Comparison of ENCODE assay signal across 9 cellular contexts in genomic region chr19:54209058-54209747, GRCh38. TPM values are rescaled to one million over a fixed set of nuclear protein-coding genes. Genes with fewer than 3 reads are reported as not detected.
A peak's percentile ranks its signal among the peaks of the same experiment; 100 is the strongest.
DNase-seq lines count a peak whose midpoint lies in the region; ATAC-seq and TF ChIP-seq lines count a peak whose summit lies in the region.
"Had no signal": no experiment of that assay in that cellular context is flagged by ENCODE, and none has a peak within 500 bp of the region (broad histone marks: within the 10 kb centered on the region; RNA-seq: fewer than 3 reads in every experiment).

No MANE protein-coding gene starts in this region.

- TF ChIP-seq CTCF in HFFc6 (IDR thresholded peaks at IDR 0.05) = 0 out of 2 replicates have a peak, but pooled peaks have one; percentile 8

- H3K27me3 ChIP-seq in ACC112 (ENCODE audit: insufficient read depth, low read length) = no peaks in the 10 kb centered on the region
- no peaks in the 10 kb centered on the region for H3K27me3 ChIP-seq in muscle layer of colon (ENCODE audit: control insufficient read depth in 1 of 2, insufficient read depth in 2 of 2, low read length in 2 of 2)

- H3K4me3 ChIP-seq in ACC112 (ENCODE audit: low read depth, low read length) (no peak overlapping the region), muscle layer of colon (ENCODE audit: low read depth in 1 of 2, low read length in 2 of 2) (no peak overlapping the region)

- peaks cover 15% of the 10 kb centered on the region for H3K36me3 Mint-ChIP-seq in HFFc6 (ENCODE audit: low read depth)
- peaks cover 47% of the 10 kb centered on the region for H3K36me3 Mint-ChIP-seq in central memory CD8-positive, alpha-beta T cell (ENCODE audit: insufficient read depth)

- H3K4me1 Mint-ChIP-seq in HFFc6 (ENCODE audit: low read depth) = peaks cover 60% of the 10 kb centered on the region
- H3K4me1 Mint-ChIP-seq in central memory CD8-positive, alpha-beta T cell = peaks cover 53% of the 10 kb centered on the region

- peak overlapping the region; percentile 86 for H3K27ac Mint-ChIP-seq in HFFc6
- peak overlapping the region; percentile 71 for H3K27ac Mint-ChIP-seq in central memory CD8-positive, alpha-beta T cell (ENCODE audit: low read depth)

- no peaks in the 10 kb centered on the region for H3K9me3 ChIP-seq in muscle layer of colon (ENCODE audit: low read length)

- no peak for ATAC-seq in central memory CD8-positive, alpha-beta T cell (replicated peaks; ENCODE audit: extremely low read depth, poor library complexity, severe bottlenecking)
- ATAC-seq in GM21529 (IDR thresholded peaks at IDR 0.05; ENCODE audit: unreplicated experiment) (no peak), HG03139 (IDR thresholded peaks at IDR 0.05; ENCODE audit: unreplicated experiment) (no peak)

- H3K4me3 Mint-ChIP-seq in HFFc6 = no peak overlapping the region; the same call in 1 of the 2 replicates
- H3K4me3 Mint-ChIP-seq in central memory CD8-positive, alpha-beta T cell = peak overlapping the region; percentile 69

- no peak overlapping the region for H2AFZ ChIP-seq in ACC112 (ENCODE audit: low read length, unreplicated experiment)

- H3K27me3 Mint-ChIP-seq in HFFc6 (ENCODE audit: insufficient read depth) = peaks cover 20% of the 10 kb centered on the region
- H3K27me3 Mint-ChIP-seq in central memory CD8-positive, alpha-beta T cell = no peaks in the 10 kb centered on the region

- DNase-seq in HFFc6 (no peak), cerebellar nuclear complex (lab: John Stamatoyannopoulos, UW) (no peak)
- DNase-seq in central memory CD8-positive, alpha-beta T cell (ENCODE audit: low spot score in 2 of 2) = no peak
- DNase-seq in stimulated activated naive CD4-positive, alpha-beta T cell treated with Interleukin-2 at 50 U/mL for 16 hours (lab: John Stamatoyannopoulos, UW) = no peak

- H3K4me1 ChIP-seq in ACC112 (ENCODE audit: control insufficient read depth, insufficient read depth, low read length, unreplicated experiment) (peaks cover 36% of the 10 kb centered on the region), muscle layer of colon (ENCODE audit: insufficient read depth, low read length) (peaks cover 25% of the 10 kb centered on the region)

- H3K36me3 ChIP-seq in ACC112 (ENCODE audit: insufficient read depth, low read length) (peaks cover 17% of the 10 kb centered on the region), muscle layer of colon (ENCODE audit: insufficient read depth, low read length) (peaks cover 40% of the 10 kb centered on the region)

- no peak overlapping the region for H3K9ac ChIP-seq in muscle layer of colon (ENCODE audit: low read length)

- H3K9me3 Mint-ChIP-seq in HFFc6 = peaks cover 4% of the 10 kb centered on the region; the same call in 1 of the 2 replicates
- no peaks in the 10 kb centered on the region for H3K9me3 Mint-ChIP-seq in central memory CD8-positive, alpha-beta T cell

- H3K27ac ChIP-seq in ACC112 (ENCODE audit: low read depth, low read length) = peak overlapping the region; percentile 84
- peak overlapping the region; percentile 56 for H3K27ac ChIP-seq in muscle layer of colon (ENCODE audit: low read depth, low read length)

- H3K79me2 ChIP-seq in ACC112 (ENCODE audit: control insufficient read depth, insufficient read depth, low read length, unreplicated experiment) = peaks cover 30% of the 10 kb centered on the region

RNA-seq across cellular contexts. Expression of gene RPS9, which starts 8.5 kb away (rescaled TPM):
- total RNA-seq in HFFc6 (2021; fragmentation: NEBNext Ultra II Directional; extraction: Animal tissue kit (Norgen Biotek cat#: 25700)) = 1,000 to 10,000 TPM; 1,015 to 1,196 (median 1,082) TPM

RNA-seq across cellular contexts. Expression of gene LILRB3, which starts 13.6 kb away (rescaled TPM):
- total RNA-seq in HFFc6 (2021; fragmentation: NEBNext Ultra II Directional; extraction: Animal tissue kit (Norgen Biotek cat#: 25700)) = not detected
- total RNA-seq: bronchial epithelial cell had no signal

RNA-seq across cellular contexts. Expression of gene TSEN34, which starts 18.1 kb away (rescaled TPM):
- 10 to 100 TPM; 51.2 to 58.8 (median 54.4) TPM for total RNA-seq in HFFc6 (2021; fragmentation: NEBNext Ultra II Directional; extraction: Animal tissue kit (Norgen Biotek cat#: 25700))

RNA-seq across cellular contexts. Expression of gene MBOAT7, which starts 19.8 kb away (rescaled TPM):
- total RNA-seq in HFFc6 (2021; fragmentation: NEBNext Ultra II Directional; extraction: Animal tissue kit (Norgen Biotek cat#: 25700)) = 100 to 1,000 TPM; 263 to 354 (median 313) TPM

RNA-seq across cellular contexts. Expression of gene LILRA6, which starts 33.4 kb away (rescaled TPM):
- total RNA-seq in HFFc6 (2021; fragmentation: NEBNext Ultra II Directional; extraction: Animal tissue kit (Norgen Biotek cat#: 25700)) = not detected
- total RNA-seq: bronchial epithelial cell had no signal
